ENCODE assay signal across 2 cellular contexts in genomic region chr5:90113108-90113507, GRCh38.
TF ChIP-seq lines count a peak whose summit lies in the region.

No MANE protein-coding gene starts in this region.

TF ChIP-seq in GM23338, 12 proteins besides CTCF, POLR2A, EP300 and RAD21 (continued from another document):
- TF ChIP-seq EZH2 (IDR thresholded peaks at IDR 0.05; ENCODE audit: low read depth, unreplicated experiment) (no peak), POLR2AphosphoS5 (IDR thresholded peaks at IDR 0.05; ENCODE audit: low read depth) (no peak), REST (IDR thresholded peaks at IDR 0.05; ENCODE audit: unreplicated experiment) (no peak), ZNF114 (CRISPR knock-in tag; IDR thresholded peaks at IDR 0.05) (no peak)

TF ChIP-seq in H1, 55 proteins besides CTCF, POLR2A, EP300 and RAD21 (continued from another document):
- TF ChIP-seq SIX5 (IDR thresholded peaks at IDR 0.05; ENCODE audit: low read depth, low read length) (no peak), TCF12 (IDR thresholded peaks at IDR 0.05; ENCODE audit: low read depth, low read length) (no peak), SAP30 (IDR thresholded peaks at IDR 0.05; ENCODE audit: insufficient read depth, insufficient replicate concordance, low read length) (no peak), YY1 (IDR thresholded peaks at IDR 0.05; ENCODE audit: low read depth, low read length) (no peak), MAFK (IDR thresholded peaks at IDR 0.05; ENCODE audit: low read depth, low read length) (no peak), SIRT6 (IDR thresholded peaks at IDR 0.05; ENCODE audit: low read length) (no peak), KDM4A (IDR thresholded peaks at IDR 0.05; ENCODE audit: low read depth, low read length, severe bottlenecking) (no peak), SRF (IDR thresholded peaks at IDR 0.05; ENCODE audit: low read depth, low read length) (no peak), GTF2F1 (IDR thresholded peaks at IDR 0.05; ENCODE audit: borderline replicate concordance, low read depth, low read length) (no peak), RXRA (IDR thresholded peaks at IDR 0.05; ENCODE audit: insufficient read depth, low read depth, low read length) (no peak), TEAD4 (IDR thresholded peaks at IDR 0.05; ENCODE audit: low read depth, low read length) (no peak), POU5F1 (IDR thresholded peaks at IDR 0.05; ENCODE audit: low read depth, low read length) (no peak), TAF7 (optimal IDR thresholded peaks at IDR 0.05; ENCODE audit: borderline replicate concordance, low read depth, low read length) (no peak), USF2 (IDR thresholded peaks at IDR 0.05; ENCODE audit: low read length) (no peak), CBX5 (IDR thresholded peaks at IDR 0.05; ENCODE audit: low read depth, low read length) (no peak), CBX8 (IDR thresholded peaks at IDR 0.05; ENCODE audit: borderline replicate concordance, low read depth, low read length) (no peak), ATF3 (IDR thresholded peaks at IDR 0.05; ENCODE audit: insufficient read depth, low read depth, low read length) (no peak), ZNF274 (IDR thresholded peaks at IDR 0.05; ENCODE audit: borderline replicate concordance, extremely low read depth, low read length) (no peak)
